9 cellular contexts compared by ENCODE assay signal in the genomic region with DNA sequence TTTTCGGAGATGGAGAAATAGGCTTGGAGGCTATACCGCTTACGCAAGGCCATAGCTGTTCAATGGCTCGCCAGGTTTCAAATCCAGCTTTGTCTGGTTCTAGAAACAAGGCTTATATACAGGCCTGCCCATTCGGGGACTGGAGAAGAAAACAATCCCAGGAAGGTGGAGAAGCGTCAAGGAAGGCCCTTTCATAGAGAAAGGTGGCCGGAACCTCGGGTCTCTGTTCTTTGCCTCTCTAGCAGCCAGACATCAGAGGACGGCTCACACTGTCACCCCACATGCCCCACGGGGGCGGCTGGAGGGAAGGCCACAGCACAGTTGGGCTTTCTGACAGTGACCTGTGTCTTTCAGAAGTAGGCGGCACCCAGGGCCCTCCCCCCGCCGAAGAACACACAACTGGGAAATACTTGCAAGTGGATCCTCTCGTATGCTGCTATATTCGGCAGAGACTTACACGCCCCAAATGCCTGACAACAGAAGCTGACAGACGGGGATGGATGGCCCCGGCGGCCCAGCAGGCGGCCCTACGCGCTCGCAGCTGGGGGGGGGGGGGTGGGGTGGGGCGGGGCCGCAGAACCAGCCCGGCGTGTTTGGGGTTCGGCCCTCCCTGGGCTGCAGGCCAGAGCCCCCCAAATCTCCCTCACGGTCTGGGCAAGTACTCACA. TPM values are rescaled to one million over a fixed set of nuclear protein-coding genes. Genes with fewer than 3 reads are reported as not detected.
DNase-seq lines count a peak whose midpoint lies in the region; ATAC-seq and TF ChIP-seq lines count a peak whose summit lies in the region.
"Had no signal": no experiment of that assay in that cellular context is flagged by ENCODE, and none has a peak within 500 bp of the region (broad histone marks: within the 10 kb centered on the region; RNA-seq: fewer than 3 reads in every experiment).

No MANE protein-coding gene starts in this region.

- peaks cover 32% of the 10 kb centered on the region for H3K4me1 Mint-ChIP-seq in activated naive CD8-positive, alpha-beta T cell treated with anti-CD3 and anti-CD28 coated beads, Interleukin-2, amount 10 ng/mL, durations not matched to agents 7 days and 5 days

- no peaks in the 10 kb centered on the region for H3K27me3 Mint-ChIP-seq in activated naive CD8-positive, alpha-beta T cell treated with anti-CD3 and anti-CD28 coated beads, Interleukin-2, amount 10 ng/mL, durations not matched to agents 7 days and 5 days

- H3K27ac Mint-ChIP-seq in activated naive CD8-positive, alpha-beta T cell treated with anti-CD3 and anti-CD28 coated beads, Interleukin-2, amount 10 ng/mL, durations not matched to agents 7 days and 5 days, result peak overlapping the region; percentile 89

- TSS peak; percentile 0 for BruUV-seq in PC-9 (replicated peaks; lab: Mats Ljungman, UMichigan)

- H3K36me3 Mint-ChIP-seq in activated naive CD8-positive, alpha-beta T cell treated with anti-CD3 and anti-CD28 coated beads, Interleukin-2, amount 10 ng/mL, durations not matched to agents 7 days and 5 days, result peaks cover 15% of the 10 kb centered on the region

- H3K4me1 ChIP-seq in PC-9 (replicated peaks; ENCODE audit: insufficient read depth) (peaks cover 48% of the 10 kb centered on the region), neutrophil (ENCODE audit: control insufficient read depth in 1 of 2, insufficient read depth in 1 of 2, low read depth in 1 of 2, low read length in 1 of 2) (peaks cover 57 to 58% of the 10 kb centered on the region in 2 experiments)

- peaks cover 52% of the 10 kb centered on the region for H3K79me2 ChIP-seq in PC-9 (ENCODE audit: low read depth)

- H3K27ac ChIP-seq in PC-9 (peak overlapping the region; percentile 100), neutrophil (peak overlapping the region; percentile 100)

- peaks cover 72% of the 10 kb centered on the region for H3F3A ChIP-seq in PC-9 (ENCODE audit: insufficient read depth, low read depth)

- DNase-seq in DMS79 (lab: John Stamatoyannopoulos, UW), result peak; percentile 77
- DNase-seq in Kasumi-1 (lab: John Stamatoyannopoulos, UW), result peak; percentile 64 to 69
- peak in 1 of 2 experiments; percentile 78 for DNase-seq in PC-9
- DNase-seq in activated naive CD8-positive, alpha-beta T cell treated with anti-CD3 and anti-CD28 coated beads, Interleukin-2, amount 10 ng/mL, durations not matched to agents 7 days and 5 days, result peak; percentile 67
- DNase-seq in head of caudate nucleus, result peak in 35 of 42 donors; percentile 39 to 79 (median 63)

- no peak overlapping the region for H2AFZ ChIP-seq in PC-9

- H3K9me2 ChIP-seq in PC-9 (ENCODE audit: insufficient read depth), result no peaks in the 10 kb centered on the region

- H3K4me2 ChIP-seq in PC-9, result peak overlapping the region; percentile 77

- POLR2A ChIA-PET in PC-9 (lab: Charles Lee; ENCODE audit: unreplicated experiment), result interaction anchor here (0.6 to 0.7 kb wide), 3 partner anchors 13 to 1218 kb away, joined by 4 to 6 read pairs (median 5); partner anchors contain the start of gene POP5
- POLR2A ChIA-PET in activated naive CD8-positive, alpha-beta T cell treated with anti-CD3 and anti-CD28 coated beads, Interleukin-2, amount 10 ng/mL, durations not matched to agents 7 days and 5 days (lab: Charles Lee), result interaction anchor here (1.2 to 31.1 kb wide), 4 partner anchors 4 to 173 kb away, joined by 3 to 931 read pairs (median 467); partner anchors contain the start of genes ORAI1, RHOF and SETD1B

- H3K9me3 Mint-ChIP-seq in activated naive CD8-positive, alpha-beta T cell treated with anti-CD3 and anti-CD28 coated beads, Interleukin-2, amount 10 ng/mL, durations not matched to agents 7 days and 5 days, result no peaks in the 10 kb centered on the region

- H3K36me3 ChIP-seq in PC-9 (ENCODE audit: low read depth) (no peaks in the 10 kb centered on the region), neutrophil (peaks cover 32% of the 10 kb centered on the region)

- CTCF ChIA-PET in PC-9 (lab: Charles Lee), result interaction anchor here (0.5 kb wide), 1 partner anchor 331 kb away, joined by 3 read pairs; no protein-coding TSS in a partner anchor

- ATAC-seq in activated naive CD8-positive, alpha-beta T cell treated with anti-CD3 and anti-CD28 coated beads, Interleukin-2, amount 10 ng/mL, durations not matched to agents 7 days and 5 days (ENCODE audit: low read depth), result peak; percentile 11
- ATAC-seq in HG03571 (IDR thresholded peaks at IDR 0.05; ENCODE audit: unreplicated experiment) (no peak), GM18867 (IDR thresholded peaks at IDR 0.05; ENCODE audit: unreplicated experiment) (no peak)

- H3K27me3 ChIP-seq in PC-9 (ENCODE audit: insufficient read depth, low read depth) (no peaks in the 10 kb centered on the region), neutrophil (no peaks in the 10 kb centered on the region)

- no peaks in the 10 kb centered on the region for H4K20me1 ChIP-seq in PC-9 (ENCODE audit: insufficient read depth)

- peak overlapping the region; percentile 87 for H3K4me3 Mint-ChIP-seq in activated naive CD8-positive, alpha-beta T cell treated with anti-CD3 and anti-CD28 coated beads, Interleukin-2, amount 10 ng/mL, durations not matched to agents 7 days and 5 days

- TF ChIP-seq CTCF in PC-9 (conservative IDR thresholded peaks at IDR 0.05), result no peak
- TF ChIP-seq CTCF in neutrophil (IDR thresholded peaks at IDR 0.05), result peak; percentile 40

- intact Hi-C loops in PC-9 (cut with micrococcal nuclease; ENCODE audit: unreplicated experiment), result loop anchor here (10.0 kb wide), 3 partner anchors 245 to 575 kb away; no protein-coding TSS in a partner anchor
- intact Hi-C loops in head of caudate nucleus (cut with DNase I), result loop anchor here (5.0 kb wide), 1 partner anchor 88 kb away; the partner anchor contains the start of gene PSMD9

- H3K4me3 ChIP-seq in PC-9, result peak overlapping the region; percentile 74; the same call in 1 of the 2 replicates
- H3K4me3 ChIP-seq in neutrophil (ENCODE audit: low read depth in 1 of 2, low read length in 1 of 2), result peak overlapping the region; percentile 84 to 96

- H3K9me3 ChIP-seq in PC-9 (ENCODE audit: insufficient read depth, low read depth), result no peaks in the 10 kb centered on the region
- no peaks in the 10 kb centered on the region for H3K9me3 ChIP-seq in neutrophil

RNA-seq across cellular contexts. Expression of gene SETD1B, which starts 4.5 kb away (rescaled TPM):
- 16.4 and 22.6 TPM in 2 replicates for total RNA-seq in PC-9 (2021)
- 10 to 100 TPM; 45.0 to 46.8 TPM for total RNA-seq in activated naive CD8-positive, alpha-beta T cell treated with anti-CD3 and anti-CD28 coated beads, Interleukin-2, amount 10 ng/mL, durations not matched to agents 7 days and 5 days

RNA-seq across cellular contexts. Expression of gene RHOF, which starts 5.8 kb away (rescaled TPM):
- total RNA-seq in PC-9 (2021), result 132 and 179 TPM in 2 replicates
- 100 to 1,000 TPM; 144 to 157 TPM for total RNA-seq in activated naive CD8-positive, alpha-beta T cell treated with anti-CD3 and anti-CD28 coated beads, Interleukin-2, amount 10 ng/mL, durations not matched to agents 7 days and 5 days

RNA-seq across cellular contexts. Expression of gene HPD, which starts 59.4 kb away (rescaled TPM):
- total RNA-seq in PC-9 (2021), result 0.35 and 0.92 TPM in 2 replicates
- total RNA-seq in activated naive CD8-positive, alpha-beta T cell treated with anti-CD3 and anti-CD28 coated beads, Interleukin-2, amount 10 ng/mL, durations not matched to agents 7 days and 5 days, result not detected
- total RNA-seq: activated CD8-positive, alpha-beta memory T cell treated with anti-CD3 and anti-CD28 coated beads for 36 hours had no signal
